In the genomic region with DNA sequence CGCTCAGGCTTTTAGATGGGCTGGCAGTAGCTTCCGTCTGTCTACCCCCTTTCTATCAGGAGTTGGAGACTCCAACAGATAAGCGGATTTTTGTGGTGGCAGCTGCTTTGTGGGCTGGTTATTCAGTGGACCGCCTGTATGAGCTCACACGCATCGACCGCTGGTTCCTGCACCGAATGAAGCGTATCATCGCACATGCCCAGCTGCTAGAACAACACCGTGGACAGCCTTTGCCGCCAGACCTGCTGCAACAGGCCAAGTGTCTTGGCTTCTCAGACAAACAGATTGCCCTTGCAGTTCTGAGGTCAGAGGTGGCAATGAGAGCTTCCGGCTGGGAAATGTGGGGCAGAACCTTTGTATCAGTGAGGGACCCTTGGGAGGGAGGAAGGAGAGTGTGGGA, we compare ENCODE assay signal across 2 cellular contexts.
TF ChIP-seq lines count a peak whose summit lies in the region.

No MANE protein-coding gene starts in this region.

TF ChIP-seq in HCT116, 20 proteins besides CTCF, POLR2A, EP300 and RAD21:
- TF ChIP-seq CEBPB (IDR thresholded peaks at IDR 0.05; ENCODE audit: low read depth) = no peak
- no peak for TF ChIP-seq REST (IDR thresholded peaks at IDR 0.05; ENCODE audit: low read depth)
- no peak for TF ChIP-seq ELF1 (IDR thresholded peaks at IDR 0.05; ENCODE audit: borderline replicate concordance, low read depth)
- no peak for TF ChIP-seq POLR2AphosphoS5 (IDR thresholded peaks at IDR 0.05; ENCODE audit: low read depth, low read length)
- no peak for TF ChIP-seq TCF7L2 (IDR thresholded peaks at IDR 0.05; ENCODE audit: borderline replicate concordance, extremely low read depth, insufficient read depth, insufficient read length)
- no peak for TF ChIP-seq FOSL1 (IDR thresholded peaks at IDR 0.05; ENCODE audit: low read depth)
- TF ChIP-seq, protein P1, sequence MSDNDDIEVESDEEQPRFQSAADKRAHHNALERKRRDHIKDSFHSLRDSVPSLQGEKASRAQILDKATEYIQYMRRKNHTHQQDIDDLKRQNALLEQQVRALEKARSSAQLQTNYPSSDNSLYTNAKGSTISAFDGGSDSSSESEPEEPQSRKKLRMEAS (IDR thresholded peaks at IDR 0.05) = no peak
- TF ChIP-seq EZH2 (IDR thresholded peaks at IDR 0.05) = no peak
- no peak for TF ChIP-seq ATF3 (IDR thresholded peaks at IDR 0.05)
TF ChIP-seq in HCT116: peak in this region for 0.

TF ChIP-seq in K562, 482 proteins besides CTCF, POLR2A, EP300 and RAD21:
- TF ChIP-seq MEIS2 (IDR thresholded peaks at IDR 0.05; ENCODE audit: partially characterized antibody) (no peak), SETDB1 (IDR thresholded peaks at IDR 0.05; ENCODE audit: low read length) (no peak), KLF10 (CRISPR knock-in tag; IDR thresholded peaks at IDR 0.05) (no peak), RBM39 (optimal IDR thresholded peaks at IDR 0.05; ENCODE audit: low read depth, low read length) (no peak), NFYB (IDR thresholded peaks at IDR 0.05; ENCODE audit: extremely low read depth, insufficient read length) (no peak), IFI16 (CRISPR knock-in tag; IDR thresholded peaks at IDR 0.05) (no peak), ILF3 (IDR thresholded peaks at IDR 0.05; ENCODE audit: borderline replicate concordance) (no peak), TBP (optimal IDR thresholded peaks at IDR 0.05; ENCODE audit: low read depth, low read length) (no peak), GATAD2A (IDR thresholded peaks at IDR 0.05) (no peak), MXI1 (IDR thresholded peaks at IDR 0.05; ENCODE audit: low read depth, low read length) (no peak), PYGO2 (tag; IDR thresholded peaks at IDR 0.05) (no peak), PML (IDR thresholded peaks at IDR 0.05; ENCODE audit: low read length) (no peak), ETV6 (IDR thresholded peaks at IDR 0.05; ENCODE audit: borderline replicate concordance in 1 of 2, low read depth in 2 of 2, low read length in 1 of 2) (no peak), ETV6 (CRISPR knock-in tag; IDR thresholded peaks at IDR 0.05; ENCODE audit: borderline replicate concordance) (no peak), NFATC3 (IDR thresholded peaks at IDR 0.05) (no peak), CGGBP1 (CRISPR knock-in tag; IDR thresholded peaks at IDR 0.05) (no peak), NFIX (CRISPR knock-in tag; IDR thresholded peaks at IDR 0.05; ENCODE audit: low read depth) (no peak), PHF8 (IDR thresholded peaks at IDR 0.05; ENCODE audit: borderline replicate concordance, low read length) (no peak)
TF ChIP-seq in K562: peak in this region for 0.
